In the genomic region with DNA sequence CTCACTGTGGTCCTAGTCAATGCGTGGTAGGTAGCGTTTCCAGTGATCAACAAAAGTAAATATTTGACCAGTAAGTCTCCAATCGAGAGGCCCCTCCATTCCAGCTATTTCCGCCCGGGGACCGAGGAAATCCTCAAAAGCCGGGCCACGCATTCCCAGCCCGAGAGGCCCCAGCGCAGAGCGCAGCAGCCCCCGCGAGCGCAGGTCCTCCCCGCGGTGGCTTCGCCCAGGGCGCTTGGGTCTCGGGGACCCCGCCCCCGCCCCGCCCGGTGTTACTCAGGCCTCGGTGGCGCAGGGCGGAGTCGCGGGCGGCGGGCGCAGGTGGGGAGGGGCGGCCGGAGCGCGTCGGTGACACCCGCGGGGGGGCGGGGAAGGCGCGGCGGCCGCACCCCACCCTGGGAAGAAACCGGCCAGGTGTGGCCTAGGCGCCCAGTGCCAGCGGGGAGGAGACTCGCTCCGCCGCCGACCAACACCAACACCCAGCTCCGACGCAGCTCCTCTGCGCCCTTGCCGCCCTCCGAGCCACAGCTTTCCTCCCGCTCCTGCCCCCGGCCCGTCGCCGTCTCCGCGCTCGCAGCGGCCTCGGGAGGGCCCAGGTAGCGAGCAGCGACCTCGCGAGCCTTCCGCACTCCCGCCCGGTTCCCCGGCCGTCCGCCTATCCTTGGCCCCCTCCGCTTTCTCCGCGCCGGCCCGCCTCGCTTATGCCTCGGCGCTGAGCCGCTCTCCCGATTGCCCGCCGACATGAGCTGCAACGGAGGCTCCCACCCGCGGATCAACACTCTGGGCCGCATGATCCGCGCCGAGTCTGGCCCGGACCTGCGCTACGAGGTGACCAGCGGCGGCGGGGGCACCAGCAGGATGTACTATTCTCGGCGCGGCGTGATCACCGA, we compare ENCODE assay signal across 8 cellular contexts. TPM values are rescaled to one million over a fixed set of nuclear protein-coding genes. Genes with fewer than 3 reads are reported as not detected.
DNase-seq lines count a peak whose midpoint lies in the region; ATAC-seq and TF ChIP-seq lines count a peak whose summit lies in the region.

A gene with protein sequence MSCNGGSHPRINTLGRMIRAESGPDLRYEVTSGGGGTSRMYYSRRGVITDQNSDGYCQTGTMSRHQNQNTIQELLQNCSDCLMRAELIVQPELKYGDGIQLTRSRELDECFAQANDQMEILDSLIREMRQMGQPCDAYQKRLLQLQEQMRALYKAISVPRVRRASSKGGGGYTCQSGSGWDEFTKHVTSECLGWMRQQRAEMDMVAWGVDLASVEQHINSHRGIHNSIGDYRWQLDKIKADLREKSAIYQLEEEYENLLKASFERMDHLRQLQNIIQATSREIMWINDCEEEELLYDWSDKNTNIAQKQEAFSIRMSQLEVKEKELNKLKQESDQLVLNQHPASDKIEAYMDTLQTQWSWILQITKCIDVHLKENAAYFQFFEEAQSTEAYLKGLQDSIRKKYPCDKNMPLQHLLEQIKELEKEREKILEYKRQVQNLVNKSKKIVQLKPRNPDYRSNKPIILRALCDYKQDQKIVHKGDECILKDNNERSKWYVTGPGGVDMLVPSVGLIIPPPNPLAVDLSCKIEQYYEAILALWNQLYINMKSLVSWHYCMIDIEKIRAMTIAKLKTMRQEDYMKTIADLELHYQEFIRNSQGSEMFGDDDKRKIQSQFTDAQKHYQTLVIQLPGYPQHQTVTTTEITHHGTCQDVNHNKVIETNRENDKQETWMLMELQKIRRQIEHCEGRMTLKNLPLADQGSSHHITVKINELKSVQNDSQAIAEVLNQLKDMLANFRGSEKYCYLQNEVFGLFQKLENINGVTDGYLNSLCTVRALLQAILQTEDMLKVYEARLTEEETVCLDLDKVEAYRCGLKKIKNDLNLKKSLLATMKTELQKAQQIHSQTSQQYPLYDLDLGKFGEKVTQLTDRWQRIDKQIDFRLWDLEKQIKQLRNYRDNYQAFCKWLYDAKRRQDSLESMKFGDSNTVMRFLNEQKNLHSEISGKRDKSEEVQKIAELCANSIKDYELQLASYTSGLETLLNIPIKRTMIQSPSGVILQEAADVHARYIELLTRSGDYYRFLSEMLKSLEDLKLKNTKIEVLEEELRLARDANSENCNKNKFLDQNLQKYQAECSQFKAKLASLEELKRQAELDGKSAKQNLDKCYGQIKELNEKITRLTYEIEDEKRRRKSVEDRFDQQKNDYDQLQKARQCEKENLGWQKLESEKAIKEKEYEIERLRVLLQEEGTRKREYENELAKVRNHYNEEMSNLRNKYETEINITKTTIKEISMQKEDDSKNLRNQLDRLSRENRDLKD (N-terminal part only) (plus strand): TSS at position 497 of the 890 bp plus-strand sequence. CDS start 245 bp downstream, at position 742.

- no peaks in the 10 kb centered on the region for H3K9me3 Mint-ChIP-seq in activated naive CD8-positive, alpha-beta T cell treated with anti-CD3 and anti-CD28 coated beads for 36 hours

- no peak within 1 kb of the TSS for H3K27ac Mint-ChIP-seq in activated naive CD8-positive, alpha-beta T cell treated with anti-CD3 and anti-CD28 coated beads for 36 hours

- peaks cover 0 to 25% of the 10 kb centered on the region in 2 donors for H3K4me1 ChIP-seq in right atrium auricular region

- peak within 1 kb of the TSS; percentile 89 to 98 for H3K27ac ChIP-seq in right atrium auricular region

- H3K4me3 Mint-ChIP-seq in activated naive CD8-positive, alpha-beta T cell treated with anti-CD3 and anti-CD28 coated beads for 36 hours, result peak within 1 kb of the TSS; percentile 74

- H3K4me3 ChIP-seq in right atrium auricular region, result peak within 1 kb of the TSS; percentile 68 to 71

- H3K36me3 Mint-ChIP-seq in activated naive CD8-positive, alpha-beta T cell treated with anti-CD3 and anti-CD28 coated beads for 36 hours, result no peaks in the 10 kb centered on the region

- H3K9me3 ChIP-seq in right atrium auricular region, result no peaks in the 10 kb centered on the region

- no peak for ATAC-seq in GM21825 (IDR thresholded peaks at IDR 0.05; ENCODE audit: unreplicated experiment)

- H3K36me3 ChIP-seq in right atrium auricular region, result no peaks in the 10 kb centered on the region

- DNase-seq in NCI-H1436 (lab: John Stamatoyannopoulos, UW), result peak; percentile 21
- no peak for DNase-seq in NCI-H1436 treated with DMSO at 0.1 percent for 48 hours (lab: John Stamatoyannopoulos, UW)
- peak; percentile 11 for DNase-seq in NCI-H2081 treated with DMSO at 0.1 percent for 48 hours (lab: John Stamatoyannopoulos, UW)
- DNase-seq in activated naive CD8-positive, alpha-beta T cell treated with anti-CD3 and anti-CD28 coated beads for 36 hours, result peak; percentile 45
- no peak for DNase-seq in right atrium auricular region (ENCODE audit: low spot score)
- no peak for DNase-seq in renal cortical epithelial cell (ENCODE audit: low read depth)
- no peak for DNase-seq in MV-4-11 (lab: John Stamatoyannopoulos, UW)

- H3K27me3 Mint-ChIP-seq in activated naive CD8-positive, alpha-beta T cell treated with anti-CD3 and anti-CD28 coated beads for 36 hours, result peaks cover 82% of the 10 kb centered on the region

- TF ChIP-seq CTCF in right atrium auricular region (IDR thresholded peaks at IDR 0.05), result no peak

- peaks cover 6% of the 10 kb centered on the region for H3K4me1 Mint-ChIP-seq in activated naive CD8-positive, alpha-beta T cell treated with anti-CD3 and anti-CD28 coated beads for 36 hours

- no peaks in the 10 kb centered on the region for H3K27me3 ChIP-seq in right atrium auricular region

RNA-seq across cellular contexts. Expression of the gene that starts here (rescaled TPM):
- under 1 TPM; 0.16 TPM for total RNA-seq in activated naive CD8-positive, alpha-beta T cell treated with anti-CD3 and anti-CD28 coated beads for 36 hours
- total RNA-seq in right atrium auricular region, result 100 to 1,000 TPM; 121 to 229 TPM
- 104 and 173 TPM in 2 replicates for total RNA-seq in renal cortical epithelial cell

Comparison
In these comparisons a context has a peak if more than half of its experiments do, and no peak if none do; other contexts are left out.
1. RNA of the gene that starts here (total RNA-seq): 121 to 229 TPM in right atrium auricular region and 104 to 173 TPM in renal cortical epithelial cell; 0.16 TPM in activated naive CD8-positive, alpha-beta T cell treated with anti-CD3 and anti-CD28 coated beads for 36 hours; every median in the first group is over 10 times any median in the second.
2. DNase-seq: peak in NCI-H1436 (single experiment) and NCI-H2081 treated with DMSO at 0.1 percent for 48 hours (single experiment); none in NCI-H1436 treated with DMSO at 0.1 percent for 48 hours (single experiment), right atrium auricular region (single experiment), renal cortical epithelial cell (single experiment) and MV-4-11 (single experiment).
3. Peak in DNase-seq in activated naive CD8-positive, alpha-beta T cell treated with anti-CD3 and anti-CD28 coated beads for 36 hours; RNA of the gene not detected or under 1 TPM.